ENCODE assay signal across 8 cellular contexts in genomic region chr12:11650279-11650696, GRCh38. TPM values are rescaled to one million over a fixed set of nuclear protein-coding genes. Genes with fewer than 3 reads are reported as not detected.
A peak's percentile ranks its signal among the peaks of the same experiment; 100 is the strongest.
DNase-seq lines count a peak whose midpoint lies in the region; ATAC-seq and TF ChIP-seq lines count a peak whose summit lies in the region.

No MANE protein-coding gene starts in this region.

- H3K4me1 ChIP-seq in OCI-LY3 (ENCODE audit: low read length): peaks cover 61% of the 10 kb centered on the region
- peaks cover 24 to 30% of the 10 kb centered on the region in 2 donors for H3K4me1 ChIP-seq in duodenal mucosa (ENCODE audit: control insufficient read depth in 1 of 2, insufficient read depth in 2 of 2, low read length in 2 of 2)
- peaks cover 31% of the 10 kb centered on the region for H3K4me1 ChIP-seq in neural progenitor cell

- H3K4me3 ChIP-seq in OCI-LY3 (ENCODE audit: low read length) (peak overlapping the region; percentile 86), duodenal mucosa (ENCODE audit: low read depth in 1 of 2, low read length in 2 of 2) (peak overlapping the region; percentile 79 to 88), neural progenitor cell (peak overlapping the region; percentile 81)

- H2AFZ ChIP-seq in OCI-LY3 (ENCODE audit: low read depth, low read length): no peak overlapping the region
- H2AFZ ChIP-seq in neural progenitor cell (replicated peaks): peak overlapping the region; percentile 68

- H3K4me2 ChIP-seq in OCI-LY3 (ENCODE audit: low read length) (peak overlapping the region; percentile 94), neural progenitor cell (peak overlapping the region; percentile 96)

- H3K9me3 Mint-ChIP-seq in Calu3 (ENCODE audit: low read depth, unreplicated experiment) (no peaks in the 10 kb centered on the region), neural progenitor cell (peaks cover 8% of the 10 kb centered on the region)

- H3K27me3 Mint-ChIP-seq in Calu3 (ENCODE audit: unreplicated experiment): no peaks in the 10 kb centered on the region
- peaks cover 4% of the 10 kb centered on the region for H3K27me3 Mint-ChIP-seq in neural progenitor cell (ENCODE audit: insufficient read depth, low read depth)

- H3K36me3 ChIP-seq in OCI-LY3 (replicated peaks; ENCODE audit: low read depth, low read length) (no peaks in the 10 kb centered on the region), duodenal mucosa (ENCODE audit: control insufficient read depth in 1 of 2, insufficient read depth in 2 of 2, low read length in 2 of 2) (no peaks in the 10 kb centered on the region), neural progenitor cell (no peaks in the 10 kb centered on the region)

- H3K27me3 ChIP-seq in OCI-LY3 (ENCODE audit: low read depth, low read length) (no peaks in the 10 kb centered on the region), duodenal mucosa (ENCODE audit: control insufficient read depth in 1 of 2, insufficient read depth in 2 of 2, low read length in 2 of 2) (no peaks in the 10 kb centered on the region), neural progenitor cell (no peaks in the 10 kb centered on the region)

- peak overlapping the region; percentile 93 for H3K27ac ChIP-seq in OCI-LY3 (ENCODE audit: low read length)
- H3K27ac ChIP-seq in duodenal mucosa (ENCODE audit: low read depth, low read length): peak overlapping the region; percentile 93
- H3K27ac ChIP-seq in neural progenitor cell: peak overlapping the region; percentile 42

- H3K27ac Mint-ChIP-seq in Calu3 (ENCODE audit: unreplicated experiment) (peak overlapping the region; percentile 97), neural progenitor cell (peak overlapping the region; percentile 99)

- CTCF ChIA-PET in Calu3 (lab: Charles Lee): no interaction called here

- H3K79me2 ChIP-seq in OCI-LY3 (ENCODE audit: low read length) (peaks cover 56% of the 10 kb centered on the region), neural progenitor cell (ENCODE audit: low read depth) (peaks cover 42% of the 10 kb centered on the region)

- H3K9me3 ChIP-seq in OCI-LY3 (ENCODE audit: insufficient read depth, low read length) (no peaks in the 10 kb centered on the region), duodenal mucosa (ENCODE audit: control insufficient read depth in 1 of 2, low read length in 2 of 2) (no peaks in the 10 kb centered on the region), neural progenitor cell (ENCODE audit: low read depth) (no peaks in the 10 kb centered on the region)

- H3K4me3 Mint-ChIP-seq in Calu3 (ENCODE audit: low read depth, unreplicated experiment) (peak overlapping the region; percentile 84), neural progenitor cell (peak overlapping the region; percentile 98)

- H3F3A ChIP-seq in neural progenitor cell (ENCODE audit: low read depth): peaks cover 46% of the 10 kb centered on the region

- H3K4me1 Mint-ChIP-seq in Calu3 (ENCODE audit: low read depth, unreplicated experiment) (peaks cover 21% of the 10 kb centered on the region), neural progenitor cell (peaks cover 29% of the 10 kb centered on the region)

- H3K36me3 Mint-ChIP-seq in Calu3 (ENCODE audit: insufficient read depth, unreplicated experiment) (peaks cover 52% of the 10 kb centered on the region), neural progenitor cell (no peaks in the 10 kb centered on the region)

- no TSS peak for BruUV-seq in Calu3 (replicated peaks; lab: Mats Ljungman, UMichigan)

- no peak for TF ChIP-seq CTCF in Calu3 (IDR thresholded peaks at IDR 0.05; ENCODE audit: unreplicated experiment)
- no peak for TF ChIP-seq CTCF in OCI-LY3 (IDR thresholded peaks at IDR 0.05; ENCODE audit: low read depth, low read length)
- TF ChIP-seq CTCF in neural progenitor cell (IDR thresholded peaks at IDR 0.05): no peak

- peak; percentile 25 for DNase-seq in Calu3
- peak; percentile 79 for DNase-seq in neural progenitor cell (ENCODE audit: low spot score)
- DNase-seq in HuH-7 (ENCODE audit: low spot score): no peak

- no peak for ATAC-seq in GM21381 (IDR thresholded peaks at IDR 0.05; ENCODE audit: unreplicated experiment)
- ATAC-seq in HG03342 (IDR thresholded peaks at IDR 0.05; ENCODE audit: unreplicated experiment): no peak
- ATAC-seq in GM21576 (IDR thresholded peaks at IDR 0.05; ENCODE audit: unreplicated experiment): no peak

- H4K20me1 ChIP-seq in OCI-LY3 (ENCODE audit: insufficient read depth, low read length): peaks cover 20% of the 10 kb centered on the region
- peaks cover 12% of the 10 kb centered on the region for H4K20me1 ChIP-seq in neural progenitor cell (ENCODE audit: low read depth)

- H3K9ac ChIP-seq in OCI-LY3 (ENCODE audit: low read length): peak overlapping the region; percentile 95
- peak overlapping the region; percentile 69 to 86 for H3K9ac ChIP-seq in duodenal mucosa (ENCODE audit: low read depth in 1 of 2, low read length in 2 of 2)
- H3K9ac ChIP-seq in neural progenitor cell: peak overlapping the region; percentile 9

- intact Hi-C loops in Calu3 (cut with micrococcal nuclease; ENCODE audit: unreplicated experiment): loop anchor here (2.0 to 5.0 kb wide), 6 partner anchors 57 to 227 kb away; no protein-coding TSS in a partner anchor

RNA-seq across cellular contexts. Expression of gene ETV6, which starts 0.8 kb away (rescaled TPM):
- total RNA-seq in Calu3 (2022): 80.6 and 89.1 TPM in 2 replicates
- 6.2 and 6.8 TPM in 2 replicates for total RNA-seq in neural progenitor cell (ENCODE audit: low replicate concordance)

Comparison
In these comparisons a context has a peak if more than half of its experiments do, and no peak if none do; other contexts are left out.
1. H3K27ac ChIP-seq: peak in every context shown above with its lines; median percentile 93 in OCI-LY3; 93 in duodenal mucosa; 42 in neural progenitor cell.
2. H3K9ac ChIP-seq: peak in every context shown above with its lines; median percentile 95 in OCI-LY3; 78 in duodenal mucosa; 9 in neural progenitor cell.
3. RNA of gene ETV6, which starts 0.8 kb away (total RNA-seq): 80.6 to 89.1 TPM in Calu3; 6.2 to 6.8 TPM in neural progenitor cell; every median in the first group is over 10 times any median in the second.
4. Peak in every context shown above with its lines, with median percentiles within 50 percentile points of each other: H3K4me3 ChIP-seq.